ENCODE assay signal across 1 cellular context in genomic region chr2:73926493-73927327, GRCh38.
TF ChIP-seq lines count a peak whose summit lies in the region.

Gene DGUOK, plus strand, starts transcription at chr2:73926880. Its CDS starts 31 bp downstream, at chr2:73926911.

TF ChIP-seq in HepG2, 621 proteins besides CTCF, POLR2A, EP300 and RAD21 (continued from another document and continues in another):
- 0 out of 2 replicates have a peak, but pooled peaks have one; percentile 24 for TF ChIP-seq ZNF83 (CRISPR knock-in tag; IDR thresholded peaks at IDR 0.05; ENCODE audit: borderline replicate concordance)
- peak; percentile 57; the same call in 1 of the 2 replicates for TF ChIP-seq LBX2 (CRISPR knock-in tag; IDR thresholded peaks at IDR 0.05; ENCODE audit: borderline replicate concordance)
- peak; percentile 98 for TF ChIP-seq ARID4A (CRISPR knock-in tag; IDR thresholded peaks at IDR 0.05; ENCODE audit: borderline replicate concordance)
- TF ChIP-seq ZNF841 (CRISPR knock-in tag; IDR thresholded peaks at IDR 0.05; ENCODE audit: borderline replicate concordance), result no peak
- TF ChIP-seq ZNF616 (CRISPR knock-in tag; IDR thresholded peaks at IDR 0.05; ENCODE audit: low read depth), result no peak
- peak; percentile 63; the same call in 1 of the 2 replicates for TF ChIP-seq ZNF34 (CRISPR knock-in tag; IDR thresholded peaks at IDR 0.05; ENCODE audit: borderline replicate concordance)
- TF ChIP-seq ZNF251 (CRISPR knock-in tag; IDR thresholded peaks at IDR 0.05), result no peak
- TF ChIP-seq EHMT2 (IDR thresholded peaks at IDR 0.05; ENCODE audit: borderline replicate concordance, low read depth, low read length), result peak; percentile 70; the same call in 1 of the 2 replicates
- TF ChIP-seq ZNF414 (CRISPR knock-in tag; IDR thresholded peaks at IDR 0.05), result peak; percentile 90
- peak; percentile 88 to 95; a peak in 3 of 4 replicates for TF ChIP-seq HMGXB4 (CRISPR knock-in tag; IDR thresholded peaks at IDR 0.05; ENCODE audit: borderline replicate concordance in 1 of 2, low read depth in 1 of 2)
- TF ChIP-seq SP140L (CRISPR knock-in tag; IDR thresholded peaks at IDR 0.05; ENCODE audit: borderline replicate concordance), result peak; percentile 81; the same call in 1 of the 2 replicates
- TF ChIP-seq MEIS2 (CRISPR knock-in tag; IDR thresholded peaks at IDR 0.05), result peak; percentile 48; the same call in 1 of the 2 replicates
- peak; percentile 99 for TF ChIP-seq ZNF230 (CRISPR knock-in tag; IDR thresholded peaks at IDR 0.05)
- TF ChIP-seq CCAR2 (optimal IDR thresholded peaks at IDR 0.05; ENCODE audit: low read depth, low read length), result no peak
- 0 out of 2 replicates have a peak, but pooled peaks have one; percentile 80 for TF ChIP-seq GPN1 (CRISPR knock-in tag; IDR thresholded peaks at IDR 0.05; ENCODE audit: borderline replicate concordance)
- TF ChIP-seq ZC3H4 (CRISPR knock-in tag; IDR thresholded peaks at IDR 0.05; ENCODE audit: borderline replicate concordance), result peak; percentile 83; the same call in 1 of the 2 replicates
- peak; percentile 70 for TF ChIP-seq ZBTB40 (IDR thresholded peaks at IDR 0.05)
- TF ChIP-seq ZBTB40 (CRISPR knock-in tag; IDR thresholded peaks at IDR 0.05), result peak; percentile 93
- peak; percentile 60 for TF ChIP-seq RARA (CRISPR knock-in tag; IDR thresholded peaks at IDR 0.05)
- peak; percentile 74; the same call in 1 of the 2 replicates for TF ChIP-seq NCOA2 (CRISPR knock-in tag; IDR thresholded peaks at IDR 0.05)
- no peak for TF ChIP-seq NR2F6 (IDR thresholded peaks at IDR 0.05)
- TF ChIP-seq NR2F6 (CRISPR knock-in tag; IDR thresholded peaks at IDR 0.05), result peak; percentile 28
- TF ChIP-seq TCF12 (IDR thresholded peaks at IDR 0.05), result no peak
- no peak for TF ChIP-seq TCF12 (CRISPR knock-in tag; IDR thresholded peaks at IDR 0.05)
- TF ChIP-seq CAMTA2 (CRISPR knock-in tag; IDR thresholded peaks at IDR 0.05; ENCODE audit: borderline replicate concordance), result no peak
- TF ChIP-seq ZNF10 (CRISPR knock-in tag; IDR thresholded peaks at IDR 0.05; ENCODE audit: borderline replicate concordance, low read depth), result no peak
- no peak for TF ChIP-seq HNRNPUL1 (IDR thresholded peaks at IDR 0.05; ENCODE audit: low read depth, low read length)
- no peak; the same call in 1 of the 2 replicates for TF ChIP-seq ESRRA (CRISPR knock-in tag; IDR thresholded peaks at IDR 0.05; ENCODE audit: low read depth)
- TF ChIP-seq HES4 (CRISPR knock-in tag; IDR thresholded peaks at IDR 0.05; ENCODE audit: borderline replicate concordance), result no peak
- TF ChIP-seq HNF1B (CRISPR knock-in tag; IDR thresholded peaks at IDR 0.05), result peak; percentile 96
- peak; percentile 88 for TF ChIP-seq ZNF441 (CRISPR knock-in tag; IDR thresholded peaks at IDR 0.05; ENCODE audit: borderline replicate concordance)
- 0 out of 2 replicates have a peak, but pooled peaks have one; percentile 87 for TF ChIP-seq MAF1 (CRISPR knock-in tag; IDR thresholded peaks at IDR 0.05; ENCODE audit: borderline replicate concordance)
- TF ChIP-seq ZNF672 (CRISPR knock-in tag; IDR thresholded peaks at IDR 0.05), result no peak
- TF ChIP-seq NR2F1 (CRISPR knock-in tag; IDR thresholded peaks at IDR 0.05), result no peak
- no peak for TF ChIP-seq KAT2B (IDR thresholded peaks at IDR 0.05; ENCODE audit: borderline replicate concordance, low read depth, low read length)
- TF ChIP-seq IRX3 (CRISPR knock-in tag; IDR thresholded peaks at IDR 0.05; ENCODE audit: borderline replicate concordance, low read depth), result no peak
- TF ChIP-seq ZNF543 (CRISPR knock-in tag; IDR thresholded peaks at IDR 0.05), result peak; percentile 91
- TF ChIP-seq SOX5 (CRISPR knock-in tag; IDR thresholded peaks at IDR 0.05; ENCODE audit: borderline replicate concordance), result peak; percentile 57; the same call in 1 of the 2 replicates
- TF ChIP-seq ZNF468 (CRISPR knock-in tag; IDR thresholded peaks at IDR 0.05), result no peak
- no peak for TF ChIP-seq NFE2 (CRISPR knock-in tag; IDR thresholded peaks at IDR 0.05)
- peak; percentile 91; the same call in 1 of the 2 replicates for TF ChIP-seq ZBTB42 (CRISPR knock-in tag; IDR thresholded peaks at IDR 0.05)
- peak; percentile 99 for TF ChIP-seq ZFY (CRISPR knock-in tag; IDR thresholded peaks at IDR 0.05)
- peak; percentile 87 for TF ChIP-seq ZNF256 (CRISPR knock-in tag; conservative IDR thresholded peaks at IDR 0.05)
- TF ChIP-seq ZNF512 (CRISPR knock-in tag; IDR thresholded peaks at IDR 0.05), result no peak
- peak; percentile 81; the same call in 1 of the 2 replicates for TF ChIP-seq ZNF335 (CRISPR knock-in tag; IDR thresholded peaks at IDR 0.05)
- TF ChIP-seq TMF1 (CRISPR knock-in tag; IDR thresholded peaks at IDR 0.05; ENCODE audit: low read depth), result 0 out of 2 replicates have a peak, but pooled peaks have one; percentile 81
- no peak for TF ChIP-seq SETDB1 (CRISPR knock-in tag; IDR thresholded peaks at IDR 0.05; ENCODE audit: borderline replicate concordance)
- peak; percentile 99 for TF ChIP-seq FOXC1 (CRISPR knock-in tag; IDR thresholded peaks at IDR 0.05; ENCODE audit: borderline replicate concordance)
